In the genomic region with DNA sequence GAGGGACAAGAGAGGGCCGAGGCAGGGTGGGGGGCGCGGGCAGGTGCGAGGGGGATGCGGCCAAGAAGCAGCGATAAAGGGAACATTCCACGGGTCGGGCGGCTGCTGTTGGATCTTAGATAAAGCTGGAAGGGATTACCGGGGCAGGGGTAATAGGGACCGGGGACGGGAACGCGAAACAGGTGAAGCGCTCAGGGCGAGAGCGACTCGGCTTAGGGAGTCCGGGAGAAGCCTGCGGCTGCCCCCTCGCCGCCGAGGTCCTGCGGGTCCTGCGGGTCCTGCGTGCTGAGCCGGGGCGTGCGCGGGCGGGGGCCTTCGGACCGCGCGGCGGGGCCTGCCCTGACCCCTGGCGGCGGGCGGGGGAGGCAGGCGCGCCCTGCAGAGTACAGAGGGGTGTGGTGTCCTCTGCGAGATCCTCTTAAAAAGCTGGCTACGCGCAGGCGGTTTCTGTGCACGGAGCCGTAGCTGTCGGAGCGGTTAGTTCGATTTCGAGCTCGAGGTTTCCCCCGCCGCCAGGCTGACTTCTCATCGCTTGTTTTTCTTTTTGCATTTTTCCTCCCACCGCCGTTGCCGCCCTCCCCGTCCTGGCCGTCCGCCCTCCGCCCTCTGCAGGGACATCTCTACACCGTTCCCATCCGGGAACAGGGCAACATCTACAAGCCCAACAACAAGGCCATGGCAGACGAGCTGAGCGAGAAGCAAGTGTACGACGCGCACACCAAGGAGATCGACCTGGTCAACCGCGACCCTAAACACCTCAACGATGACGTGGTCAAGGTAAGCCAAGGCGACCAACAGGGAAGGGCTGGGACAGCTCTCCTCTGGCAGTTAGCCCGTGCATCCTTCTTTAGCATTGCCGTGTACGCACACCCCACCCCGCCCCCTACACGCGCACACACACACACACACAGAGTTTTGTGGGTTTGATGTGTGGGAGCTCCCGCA, we compare ENCODE assay signal across 2 cellular contexts.
TF ChIP-seq lines count a peak whose summit lies in the region.

No MANE protein-coding gene starts in this region.

TF ChIP-seq in GM12891, 5 proteins besides CTCF, POLR2A, EP300 and RAD21 (continued from another document):
- TF ChIP-seq TAF1 (IDR thresholded peaks at IDR 0.05; ENCODE audit: low read depth, low read length): no peak

TF ChIP-seq in HCT116, 20 proteins besides CTCF, POLR2A, EP300 and RAD21 (continued from another document):
- TF ChIP-seq TCF7L2 (IDR thresholded peaks at IDR 0.05; ENCODE audit: borderline replicate concordance, extremely low read depth, insufficient read depth, insufficient read length): peak; percentile 57
- peak; percentile 34; the same call in 1 of the 2 replicates for TF ChIP-seq ZFX (IDR thresholded peaks at IDR 0.05)
- TF ChIP-seq FOSL1 (IDR thresholded peaks at IDR 0.05; ENCODE audit: low read depth): no peak
- TF ChIP-seq SRF (IDR thresholded peaks at IDR 0.05; ENCODE audit: low read depth): no peak
